Comparison of ENCODE assay signal across 18 cellular contexts in the genomic region with DNA sequence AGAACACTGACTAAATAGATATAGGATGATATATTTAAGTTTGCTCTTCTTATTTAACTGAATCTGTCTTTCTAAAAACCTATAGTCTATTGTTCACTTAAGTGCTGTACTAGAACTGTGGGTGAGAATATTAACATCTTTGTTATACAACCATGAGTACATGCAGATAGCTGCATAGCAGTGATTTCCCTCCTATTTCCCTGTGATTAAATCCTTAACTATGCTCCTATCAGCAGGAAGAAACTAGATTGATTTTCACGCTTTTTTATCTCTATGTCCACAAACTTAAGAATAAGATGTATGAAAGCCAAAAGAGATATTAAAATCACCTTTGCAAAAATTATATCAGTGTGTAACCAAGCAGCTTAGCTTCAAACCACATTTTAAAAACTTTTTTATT. TPM values are rescaled to one million over a fixed set of nuclear protein-coding genes. Genes with fewer than 3 reads are reported as not detected.
"Had no signal": no experiment of that assay in that cellular context is flagged by ENCODE, and none has a peak within 500 bp of the region (broad histone marks: within the 10 kb centered on the region; RNA-seq: fewer than 3 reads in every experiment).

No MANE protein-coding gene starts in this region.

- H3K9me2 ChIP-seq: SK-N-SH had no signal

- H3K27me3 ChIP-seq: foreskin keratinocyte, right lobe of liver had no signal

- H3K4me1 ChIP-seq: foreskin keratinocyte, psoas muscle had no signal

- H3K27ac Mint-ChIP-seq: activated naive CD4-positive, alpha-beta T cell treated with anti-CD3 and anti-CD28 coated beads for 36 hours; activated T-helper 2 cell treated with anti-CD3 and anti-CD28 coated beads, Interferon-gamma antibody, Interleukin-2, Interleukin-4, amounts not matched to agents 10 μg/mL and 5 μg/mL and 100 μg/mL, durations not matched to agents 14 hours and 24 hours and 36 hours; immature natural killer cell; stimulated activated naive CD8-positive, alpha-beta T cell treated with anti-CD3 and anti-CD28 coated beads, Interleukin-15, Interleukin-2, amounts not matched to agents 100 ng/mL and 50 ng/mL, for 24 hours had no signal

- H3K4me3 Mint-ChIP-seq: activated naive CD4-positive, alpha-beta T cell treated with anti-CD3 and anti-CD28 coated beads for 36 hours; immature natural killer cell; stimulated activated naive CD8-positive, alpha-beta T cell treated with anti-CD3 and anti-CD28 coated beads, Interleukin-15, Interleukin-2, amounts not matched to agents 100 ng/mL and 50 ng/mL, for 24 hours had no signal

- H3K27ac ChIP-seq: foreskin keratinocyte, psoas muscle, right lobe of liver had no signal

- DNase-seq: activated CD4-positive, alpha-beta T cell treated with anti-CD3 and anti-CD28 coated beads for 1 hour; activated CD4-positive, alpha-beta T cell treated with anti-CD3 and anti-CD28 coated beads, Interleukin-2, amount 50 U/mL, for 48 hours; activated naive CD4-positive, alpha-beta T cell treated with anti-CD3 and anti-CD28 coated beads for 36 hours; caudate nucleus; effector CD4-positive, alpha-beta T cell; head of caudate nucleus; immature natural killer cell; psoas muscle; right lobe of liver; SK-N-SH; T-helper 1 cell; T1000 had no signal

- H3K9me3 ChIP-seq: psoas muscle, right lobe of liver, SK-N-SH had no signal

- H3K36me3 Mint-ChIP-seq: immature natural killer cell had no signal

- H3K4me1 Mint-ChIP-seq: immature natural killer cell had no signal

- H3K4me3 ChIP-seq: psoas muscle, right lobe of liver had no signal

- H3K27me3 Mint-ChIP-seq: stimulated activated naive CD8-positive, alpha-beta T cell treated with anti-CD3 and anti-CD28 coated beads, Interleukin-15, Interleukin-2, amounts not matched to agents 100 ng/mL and 50 ng/mL, for 24 hours had no signal

- H3K36me3 ChIP-seq: right lobe of liver had no signal

- H3K4me2 ChIP-seq: SK-N-SH had no signal

- H3K9me3 Mint-ChIP-seq: activated naive CD4-positive, alpha-beta T cell treated with anti-CD3 and anti-CD28 coated beads for 36 hours; activated T-helper 2 cell treated with anti-CD3 and anti-CD28 coated beads, Interferon-gamma antibody, Interleukin-2, Interleukin-4, amounts not matched to agents 10 μg/mL and 5 μg/mL and 100 μg/mL, durations not matched to agents 14 hours and 24 hours and 36 hours had no signal

RNA-seq across cellular contexts. Expression of a gene that starts 11.3 kb away (rescaled TPM):
- total RNA-seq: activated naive CD4-positive, alpha-beta T cell treated with anti-CD3 and anti-CD28 coated beads for 36 hours; activated T-helper 2 cell treated with anti-CD3 and anti-CD28 coated beads, Interferon-gamma antibody, Interleukin-2, Interleukin-4, amounts not matched to agents 10 μg/mL and 5 μg/mL and 100 μg/mL, durations not matched to agents 14 hours and 24 hours and 36 hours; foreskin keratinocyte; omental fat pad; psoas muscle; temporal lobe had no signal
- polyA plus RNA-seq: foreskin keratinocyte, immature natural killer cell, neural cell, SK-N-SH had no signal
